Comparison of ENCODE assay signal across 9 cellular contexts in the genomic region with DNA sequence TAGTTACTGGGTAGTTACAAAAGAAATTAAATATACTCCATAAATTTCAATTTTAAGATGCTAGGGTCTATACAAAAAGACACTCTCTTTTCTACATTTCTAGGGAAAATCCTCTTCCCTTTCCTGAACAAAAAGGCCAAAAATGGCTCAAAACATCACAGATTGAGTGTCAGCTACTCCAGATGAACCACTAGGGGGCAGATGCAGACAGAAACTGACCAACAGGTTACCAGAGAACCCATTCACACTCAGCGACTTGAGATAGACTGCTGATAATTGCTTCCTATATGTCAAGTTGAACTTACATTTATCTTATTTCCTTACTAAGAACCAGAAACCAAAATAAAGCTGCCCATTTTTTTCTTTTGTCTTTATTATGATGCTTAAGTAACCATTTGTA.
DNase-seq lines count a peak whose midpoint lies in the region; ATAC-seq and TF ChIP-seq lines count a peak whose summit lies in the region.
"Had no signal": no experiment of that assay in that cellular context is flagged by ENCODE, and none has a peak within 500 bp of the region (broad histone marks: within the 10 kb centered on the region; RNA-seq: fewer than 3 reads in every experiment).

No MANE protein-coding gene starts in this region.

- peaks cover 0 to 47% (median 7%) of the 10 kb centered on the region in 45 donors for H3K27me3 ChIP-seq in dorsolateral prefrontal cortex
- H3K27me3 ChIP-seq in spleen (replicated peaks in 1 of 7) = peaks cover 0 to 6% (median 0%) of the 10 kb centered on the region in 7 donors

- H3K9me3 ChIP-seq in spleen = peaks cover 0 to 8% (median 0%) of the 10 kb centered on the region in 8 donors

- no peaks in the 10 kb centered on the region for H3K9me3 Mint-ChIP-seq in activated CD4-positive, alpha-beta T cell treated with anti-CD3 and anti-CD28 coated beads, Interleukin-2, amount 10 ng/mL, durations not matched to agents 7 days and 5 days

- peaks cover 3% of the 10 kb centered on the region for H3K27me3 Mint-ChIP-seq in activated CD4-positive, alpha-beta T cell treated with anti-CD3 and anti-CD28 coated beads, Interleukin-2, amount 10 ng/mL, durations not matched to agents 7 days and 5 days

- H3K27ac ChIP-seq in dorsolateral prefrontal cortex = no peak overlapping the region
- H3K27ac ChIP-seq in spleen = no peak overlapping the region

- H3K36me3 ChIP-seq in spleen = no peaks in the 10 kb centered on the region

- DNase-seq in activated CD4-positive, alpha-beta T cell treated with anti-CD3 and anti-CD28 coated beads, Interleukin-2, amount 10 ng/mL, durations not matched to agents 7 days and 5 days = peak; percentile 6
- DNase-seq in activated CD4-positive, alpha-beta T cell treated with anti-CD3 and anti-CD28 coated beads for 4 hours = no peak
- peak; percentile 20 for DNase-seq in NCI-H1694 treated with DMSO at 0.1 percent for 48 hours (lab: John Stamatoyannopoulos, UW)
- no peak for DNase-seq in dorsolateral prefrontal cortex
- no peak for DNase-seq in spleen
- no peak for DNase-seq in T-helper 9 cell
- no peak for DNase-seq in NCI-H1436 treated with DMSO at 0.1 percent for 48 hours (lab: John Stamatoyannopoulos, UW)
- DNase-seq in left cardiac atrium = no peak

- no peak overlapping the region for H3K27ac Mint-ChIP-seq in activated CD4-positive, alpha-beta T cell treated with anti-CD3 and anti-CD28 coated beads, Interleukin-2, amount 10 ng/mL, durations not matched to agents 7 days and 5 days

- 17 to 45% (median 28%) methylated on average over 1 of the region's 1 CpG for WGBS in spleen, 5 donors

- POLR2A ChIA-PET in activated CD4-positive, alpha-beta T cell treated with anti-CD3 and anti-CD28 coated beads, Interleukin-2, amount 10 ng/mL, durations not matched to agents 7 days and 5 days (lab: Charles Lee) = no interaction called here

- TF ChIP-seq CTCF in dorsolateral prefrontal cortex (IDR thresholded peaks at IDR 0.05 in 54 of 56, conservative IDR thresholded peaks at IDR 0.05 in 2 of 56; ENCODE audit: low read depth in 1 of 56, partially characterized antibody in 56 of 56) (peak in 46 of 56 donors; percentile 14 to 52 (median 34)), spleen (IDR thresholded peaks at IDR 0.05 in 8 of 11, conservative IDR thresholded peaks at IDR 0.05 in 3 of 11) (peak in 9 of 11 experiments; percentile 5 to 50 (median 31))

- CTCF ChIA-PET in activated CD4-positive, alpha-beta T cell treated with anti-CD3 and anti-CD28 coated beads, Interleukin-2, amount 10 ng/mL, durations not matched to agents 7 days and 5 days (lab: Charles Lee) = interaction anchor here (0.9 to 2.5 kb wide), 2 partner anchors 11 to 490 kb away, joined by 3 to 7 read pairs; no protein-coding TSS in a partner anchor

- intact Hi-C loops in dorsolateral prefrontal cortex (cut with DNase I) = no loop called here
- intact Hi-C loops in spleen (cut with DNase I; ENCODE audit: low total_unique reads) = no loop called here
- intact Hi-C loops in left cardiac atrium (cut with DNase I) = no loop called here

- H3K36me3 Mint-ChIP-seq in activated CD4-positive, alpha-beta T cell treated with anti-CD3 and anti-CD28 coated beads, Interleukin-2, amount 10 ng/mL, durations not matched to agents 7 days and 5 days (ENCODE audit: low read depth) = peaks cover 2% of the 10 kb centered on the region

- TF ChIP-seq POLR2A in spleen (IDR thresholded peaks at IDR 0.05) = no peak

- ATAC-seq in left cardiac atrium = no peak

- H3K4me3 Mint-ChIP-seq in activated CD4-positive, alpha-beta T cell treated with anti-CD3 and anti-CD28 coated beads, Interleukin-2, amount 10 ng/mL, durations not matched to agents 7 days and 5 days = no peak overlapping the region
- H3K4me3 Mint-ChIP-seq: nephron had no signal

- no peak overlapping the region for H3K4me3 ChIP-seq in dorsolateral prefrontal cortex
- no peak overlapping the region for H3K4me3 ChIP-seq in spleen

- H3K4me1 ChIP-seq in spleen = no peaks in the 10 kb centered on the region

- H3K4me1 Mint-ChIP-seq in activated CD4-positive, alpha-beta T cell treated with anti-CD3 and anti-CD28 coated beads, Interleukin-2, amount 10 ng/mL, durations not matched to agents 7 days and 5 days = peaks cover 6% of the 10 kb centered on the region
- H3K4me1 Mint-ChIP-seq: nephron had no signal

Comparison
In these comparisons a context has a peak if more than half of its experiments do, and no peak if none do; other contexts are left out.
1. DNase-seq: peak in activated CD4-positive, alpha-beta T cell treated with anti-CD3 and anti-CD28 coated beads, Interleukin-2, amount 10 ng/mL, durations not matched to agents 7 days and 5 days (single experiment) and NCI-H1694 treated with DMSO at 0.1 percent for 48 hours (single experiment); none in activated CD4-positive, alpha-beta T cell treated with anti-CD3 and anti-CD28 coated beads for 4 hours (0 of 2), dorsolateral prefrontal cortex (0 of 10), spleen (single experiment), T-helper 9 cell (single experiment), NCI-H1436 treated with DMSO at 0.1 percent for 48 hours (single experiment) and left cardiac atrium (single experiment).